8 cellular contexts compared by ENCODE assay signal in the genomic region with DNA sequence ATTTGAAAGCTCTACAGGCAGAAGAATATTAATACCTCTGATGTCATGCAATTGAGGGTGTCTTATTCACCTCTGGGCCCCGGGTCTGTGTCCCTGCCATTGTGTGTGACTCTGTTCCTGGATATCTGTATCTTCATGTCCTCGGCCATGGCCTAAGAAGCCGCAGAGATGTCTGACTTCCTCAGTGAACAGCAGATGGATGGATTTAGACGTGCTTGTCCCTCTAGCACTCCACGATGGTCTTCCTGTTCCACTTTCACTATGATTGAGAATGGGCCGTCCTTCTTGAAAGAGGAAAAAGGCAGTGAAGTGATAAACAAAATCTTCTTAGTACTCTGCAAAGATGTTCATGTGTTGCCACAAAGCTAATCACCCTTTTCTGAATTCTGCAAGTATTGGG.
DNase-seq lines count a peak whose midpoint lies in the region; ATAC-seq and TF ChIP-seq lines count a peak whose summit lies in the region.

No MANE protein-coding gene starts in this region.

- H3K36me3 Mint-ChIP-seq in MCF 10A (ENCODE audit: insufficient read depth, unreplicated experiment) (no peaks in the 10 kb centered on the region), endothelial cell (ENCODE audit: low read depth, unreplicated experiment) (no peaks in the 10 kb centered on the region)

- H3K4me3 ChIP-seq in DOHH2 (ENCODE audit: low read length), result no peak overlapping the region
- no peak overlapping the region for H3K4me3 ChIP-seq in dorsolateral prefrontal cortex
- H3K4me3 ChIP-seq in Karpas-422 (ENCODE audit: low read length), result no peak overlapping the region

- no peak for TF ChIP-seq CTCF in DOHH2 (IDR thresholded peaks at IDR 0.05; ENCODE audit: low read depth, low read length, poor library complexity, severe bottlenecking)
- TF ChIP-seq CTCF in dorsolateral prefrontal cortex (IDR thresholded peaks at IDR 0.05 in 54 of 56, conservative IDR thresholded peaks at IDR 0.05 in 2 of 56; ENCODE audit: low read depth in 1 of 56, partially characterized antibody in 56 of 56), result no peak
- TF ChIP-seq CTCF in MCF 10A (IDR thresholded peaks at IDR 0.05; ENCODE audit: unreplicated experiment), result no peak
- TF ChIP-seq CTCF in endothelial cell (IDR thresholded peaks at IDR 0.05; ENCODE audit: unreplicated experiment), result no peak

- H3K9ac ChIP-seq in Karpas-422 (ENCODE audit: low read length), result no peak overlapping the region

- no peaks in the 10 kb centered on the region for H3K79me2 ChIP-seq in DOHH2 (ENCODE audit: control insufficient read depth, low read length)
- no peaks in the 10 kb centered on the region for H3K79me2 ChIP-seq in Karpas-422 (ENCODE audit: low read length)

- H3K4me1 Mint-ChIP-seq in MCF 10A (ENCODE audit: insufficient read depth, unreplicated experiment) (peaks cover 6% of the 10 kb centered on the region), endothelial cell (ENCODE audit: unreplicated experiment) (peaks cover 6% of the 10 kb centered on the region)

- intact Hi-C loops in dorsolateral prefrontal cortex (cut with DNase I), result no loop called here
- intact Hi-C loops in MCF 10A (cut with micrococcal nuclease), result no loop called here

- no peaks in the 10 kb centered on the region for H3K9me3 Mint-ChIP-seq in MCF 10A (ENCODE audit: unreplicated experiment)
- H3K9me3 Mint-ChIP-seq in endothelial cell (ENCODE audit: unreplicated experiment), result no peaks in the 10 kb centered on the region

- H3K9me3 ChIP-seq in DOHH2 (ENCODE audit: control insufficient read depth, insufficient read depth, low read length) (no peaks in the 10 kb centered on the region), Karpas-422 (ENCODE audit: low read length) (no peaks in the 10 kb centered on the region)

- no peaks in the 10 kb centered on the region for H3F3A ChIP-seq in DOHH2 (ENCODE audit: control insufficient read depth, insufficient read depth)

- H3K4me1 ChIP-seq in DOHH2 (ENCODE audit: control insufficient read depth, low read length) (peaks cover 32% of the 10 kb centered on the region), Karpas-422 (ENCODE audit: low read length) (no peaks in the 10 kb centered on the region)

- CTCF ChIA-PET in MCF 10A (lab: Yijun Ruan, JAX), result interaction anchor here (0.6 kb wide), 1 partner anchor 256 kb away, joined by 3 read pairs; no protein-coding TSS in a partner anchor

- H3K36me3 ChIP-seq in DOHH2 (ENCODE audit: control insufficient read depth, low read length) (no peaks in the 10 kb centered on the region), Karpas-422 (ENCODE audit: insufficient read depth, low read length) (no peaks in the 10 kb centered on the region)

- H3K9me2 ChIP-seq in DOHH2 (replicated peaks; ENCODE audit: control insufficient read depth, low read length) (no peaks in the 10 kb centered on the region), Karpas-422 (replicated peaks; ENCODE audit: insufficient read depth, low read length) (no peaks in the 10 kb centered on the region)

- no peak overlapping the region for H3K27ac Mint-ChIP-seq in MCF 10A (ENCODE audit: low read depth, unreplicated experiment)
- H3K27ac Mint-ChIP-seq in endothelial cell (ENCODE audit: unreplicated experiment), result no peak overlapping the region

- no peak overlapping the region for H2AFZ ChIP-seq in Karpas-422 (ENCODE audit: low read length)

- DNase-seq in dorsolateral prefrontal cortex, result peak in 2 of 10 donors; percentile 44 to 53
- DNase-seq in MCF 10A (ENCODE audit: unreplicated experiment), result no peak
- no peak for DNase-seq in endothelial cell (ENCODE audit: low spot score)
- DNase-seq in Karpas-422, result no peak
- DNase-seq in NCI-H2029 treated with DMSO at 0.1 percent for 48 hours (lab: John Stamatoyannopoulos, UW), result no peak

- no peak overlapping the region for H3K27ac ChIP-seq in DOHH2 (ENCODE audit: low read depth, low read length)
- peak overlapping the region in 32 of 59 donors; percentile 0 to 81 (median 52) for H3K27ac ChIP-seq in dorsolateral prefrontal cortex
- no peak overlapping the region for H3K27ac ChIP-seq in Karpas-422 (ENCODE audit: low read length)

- H3K27me3 Mint-ChIP-seq in MCF 10A (ENCODE audit: insufficient read depth, unreplicated experiment) (no peaks in the 10 kb centered on the region), endothelial cell (ENCODE audit: unreplicated experiment) (peaks cover 5% of the 10 kb centered on the region)

- no peak overlapping the region for H3K4me3 Mint-ChIP-seq in MCF 10A (ENCODE audit: unreplicated experiment)
- no peak overlapping the region for H3K4me3 Mint-ChIP-seq in endothelial cell (ENCODE audit: unreplicated experiment)

- BruUV-seq in MCF 10A (replicated peaks; lab: Mats Ljungman, UMichigan), result no TSS peak

- no peaks in the 10 kb centered on the region for H4K20me1 ChIP-seq in DOHH2 (ENCODE audit: control insufficient read depth, insufficient read depth, low read depth, low read length)
- H4K20me1 ChIP-seq in Karpas-422 (ENCODE audit: insufficient read depth, low read depth, low read length), result 0 out of 2 replicates have a peak, but pooled peaks cover 4% of the 10 kb centered on the region

- H3K27me3 ChIP-seq in DOHH2 (ENCODE audit: control insufficient read depth, low read length), result no peaks in the 10 kb centered on the region
- H3K27me3 ChIP-seq in dorsolateral prefrontal cortex, result no peaks in the 10 kb centered on the region
- H3K27me3 ChIP-seq in Karpas-422 (ENCODE audit: low read length), result no peaks in the 10 kb centered on the region

- POLR2A ChIA-PET in MCF 10A (lab: Yijun Ruan, JAX), result no interaction called here

- peak overlapping the region; percentile 30 for H3K4me2 ChIP-seq in DOHH2 (ENCODE audit: low read length)
- H3K4me2 ChIP-seq in Karpas-422 (ENCODE audit: low read depth, low read length, poor library complexity, severe bottlenecking), result no peak overlapping the region

- ATAC-seq in GM19452 (IDR thresholded peaks at IDR 0.05; ENCODE audit: unreplicated experiment) (peak; percentile 67), HG03442 (IDR thresholded peaks at IDR 0.05; ENCODE audit: unreplicated experiment) (peak; percentile 61)

Comparison
In these comparisons a context has a peak if more than half of its experiments do, and no peak if none do; other contexts are left out.
1. H3K27ac ChIP-seq: peak in dorsolateral prefrontal cortex (32 of 59); none in DOHH2 (single experiment) and Karpas-422 (single experiment).